In the genomic region with DNA sequence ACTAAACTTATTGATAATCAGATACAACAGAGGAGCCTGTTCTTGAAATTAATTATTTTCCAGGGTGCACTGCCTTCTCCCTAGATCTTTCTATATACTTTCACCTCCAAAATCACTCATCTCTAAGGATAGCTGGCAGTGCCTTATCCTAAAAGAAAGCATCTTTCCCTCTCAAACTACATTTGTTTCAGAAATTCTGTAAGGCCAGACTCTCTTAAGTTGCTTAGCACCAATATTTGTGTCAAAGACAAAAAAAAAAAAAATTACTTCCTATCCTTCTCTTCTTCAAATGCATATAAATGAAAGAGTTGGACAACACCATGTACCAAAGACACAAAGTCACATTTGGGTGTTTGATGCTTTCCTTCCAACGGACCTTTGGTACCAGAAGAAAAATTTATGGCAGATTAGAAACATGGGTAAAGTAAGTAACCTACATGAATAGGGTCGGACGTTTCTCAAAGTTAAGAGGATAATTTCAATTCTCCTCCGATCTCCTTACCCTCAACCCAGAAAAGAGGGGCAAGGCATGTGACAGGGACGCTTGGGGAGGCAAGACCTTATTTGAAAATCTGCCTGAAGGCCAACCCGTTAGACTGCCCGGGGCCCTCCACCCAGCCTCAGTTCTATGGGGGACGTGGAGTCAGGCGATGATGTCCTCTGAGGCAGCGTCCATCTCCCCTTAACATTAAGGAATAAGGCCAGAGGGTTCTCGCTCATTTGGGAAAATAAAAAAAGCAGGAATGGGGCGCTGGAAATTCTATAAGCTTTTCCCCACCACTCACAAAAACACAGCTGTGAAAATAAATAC, we compare ENCODE assay signal across 8 cellular contexts.
DNase-seq lines count a peak whose midpoint lies in the region; TF ChIP-seq lines count a peak whose summit lies in the region.

No MANE protein-coding gene starts in this region.

- peak; percentile 38 for TF ChIP-seq CTCF in GM12864 (IDR thresholded peaks at IDR 0.05; ENCODE audit: low read depth, low read length, missing control alignments)
- no peak for TF ChIP-seq CTCF in epithelial cell of proximal tubule (conservative IDR thresholded peaks at IDR 0.05; ENCODE audit: low read depth, low read length)
- no peak for TF ChIP-seq CTCF in progenitor cell of endocrine pancreas (IDR thresholded peaks at IDR 0.05; ENCODE audit: unreplicated experiment)

- H3K27me3 Mint-ChIP-seq in progenitor cell of endocrine pancreas: peaks cover 76% of the 10 kb centered on the region

- H3K4me1 Mint-ChIP-seq in progenitor cell of endocrine pancreas (ENCODE audit: low read depth): peaks cover 22% of the 10 kb centered on the region

- H3K36me3 Mint-ChIP-seq in progenitor cell of endocrine pancreas (ENCODE audit: insufficient read depth): no peaks in the 10 kb centered on the region

- no peaks in the 10 kb centered on the region for H3K9me3 Mint-ChIP-seq in progenitor cell of endocrine pancreas (ENCODE audit: low read depth)

- H3K4me3 ChIP-seq in GM12864 (ENCODE audit: low read depth, low read length) (peak overlapping the region; percentile 88), epithelial cell of proximal tubule (ENCODE audit: low read depth, low read length) (peak overlapping the region; percentile 94)

- DNase-seq in GM12864 (ENCODE audit: low read depth): no peak
- peak; percentile 50 for DNase-seq in RKO (ENCODE audit: low spot score)
- no peak for DNase-seq in epithelial cell of proximal tubule (ENCODE audit: low read depth)
- DNase-seq in progenitor cell of endocrine pancreas (ENCODE audit: low spot score, unreplicated experiment): no peak
- DNase-seq in cerebellar cortex (ENCODE audit: low spot score): no peak
- DNase-seq in amygdala (lab: John Stamatoyannopoulos, UW): no peak
- DNase-seq in ACHN: no peak
- DNase-seq in HCEC 1CT: no peak

- no peak overlapping the region for H3K27ac Mint-ChIP-seq in progenitor cell of endocrine pancreas

- in situ Hi-C loops in ACHN (cut with HindIII; ENCODE audit: low pct_ligation_motif_present, low pct_unique_long_range_greater_than_20kb, low sequenced_read_pairs): no loop called here

- peak overlapping the region; percentile 68 for H3K4me3 Mint-ChIP-seq in progenitor cell of endocrine pancreas (ENCODE audit: low read depth)
